ENCODE assay signal across 22 cellular contexts in the genomic region with DNA sequence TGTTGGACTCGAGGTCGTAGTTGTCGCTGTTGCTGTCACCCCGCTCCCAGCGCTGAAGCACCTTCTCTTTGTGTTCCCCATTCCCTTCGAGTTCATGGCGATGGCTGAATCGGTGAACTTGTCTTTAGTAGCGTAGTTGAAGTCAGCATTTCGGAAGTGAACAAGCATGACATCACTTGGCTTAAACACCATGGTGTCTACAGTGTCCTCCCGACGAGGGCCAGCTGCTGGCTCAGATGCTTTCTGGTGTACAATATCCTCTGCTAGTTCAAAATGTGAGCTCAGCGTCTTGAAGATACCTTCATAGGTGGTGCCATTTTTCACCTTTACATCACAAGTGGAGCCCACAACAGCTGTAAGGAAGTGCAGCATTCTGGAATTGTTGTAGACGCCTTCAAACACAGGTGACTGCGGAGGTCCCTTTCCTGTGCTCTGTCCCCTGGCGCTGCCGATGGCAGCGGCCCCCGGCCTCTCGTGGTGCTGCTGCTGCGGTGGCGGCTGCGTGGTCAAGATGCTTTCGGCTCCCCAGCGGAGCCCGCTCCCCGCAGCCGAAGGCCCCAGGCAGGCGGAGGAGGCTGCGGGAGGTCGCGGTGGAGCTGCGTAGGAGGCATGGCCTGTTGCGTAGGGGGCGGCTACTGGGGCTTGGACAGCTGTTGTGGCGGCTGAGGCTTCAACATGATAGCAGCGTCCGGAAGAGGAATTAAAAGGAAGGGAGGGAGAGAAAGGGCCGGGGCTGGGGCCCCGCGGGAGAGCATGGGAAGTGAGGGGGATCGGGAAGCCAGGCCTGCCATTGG. TPM values are rescaled to one million over a fixed set of nuclear protein-coding genes. Genes with fewer than 3 reads are reported as not detected.
A peak's percentile ranks its signal among the peaks of the same experiment; 100 is the strongest.
DNase-seq lines count a peak whose midpoint lies in the region; ATAC-seq and TF ChIP-seq lines count a peak whose summit lies in the region.
"Had no signal": no experiment of that assay in that cellular context is flagged by ENCODE, and none has a peak within 500 bp of the region (broad histone marks: within the 10 kb centered on the region; RNA-seq: fewer than 3 reads in every experiment).

No MANE protein-coding gene starts in this region.

- 70% methylated on average over 13 of the region's 42 CpGs; no CpG with 5 or more reads in 1 of the 2 experiments for WGBS in IMR-90 (ENCODE audit: extremely low coverage in 2 of 2, insufficient read length in 1 of 2), 2 experiments
- 80 to 87% methylated on average over 16 to 23 of the region's 42 CpGs for WGBS in esophagus squamous epithelium, 2 donors

- H2AK9ac ChIP-seq in IMR-90 (replicated peaks; ENCODE audit: low read depth, low read length, poor library complexity): no peak overlapping the region

- H2AFZ ChIP-seq in IMR-90 (replicated peaks; ENCODE audit: low read length, poor library complexity): peak overlapping the region; percentile 67

- dilution Hi-C loops in IMR-90 (cut with HindIII; ENCODE audit: low sequenced_read_pairs, unreplicated experiment): no loop called here

- no peak overlapping the region for H2BK20ac ChIP-seq in IMR-90 (ENCODE audit: low read depth, low read length)

- no peaks in the 10 kb centered on the region for H3K9me1 ChIP-seq in IMR-90 (ENCODE audit: insufficient read depth, low read length)

- DNase-seq in IMR-90: no peak
- peak; percentile 27 for DNase-seq in amniotic epithelial cell (ENCODE audit: low read depth)
- peak; percentile 28 for DNase-seq in left cardiac atrium
- DNase-seq in esophagus squamous epithelium (lab: John Stamatoyannopoulos, UW): no peak
- no peak for DNase-seq in ecto neural progenitor cell (ENCODE audit: low spot score)
- no peak for DNase-seq in SHP77 treated with DMSO at 0.1 percent for 48 hours (lab: John Stamatoyannopoulos, UW)
- DNase-seq: activated CD4-positive, alpha-beta T cell treated with anti-CD3 and anti-CD28 coated beads for 36 hours; activated naive CD8-positive, alpha-beta T cell treated with anti-CD3 and anti-CD28 coated beads for 36 hours; AML-193; brain microvascular endothelial cell; Caco-2; gastrocnemius medialis; Karpas-422; PC-3; stimulated activated CD8-positive, alpha-beta memory T cell treated with anti-CD3 and anti-CD28 coated beads, Interleukin-4, amount 100 ng/mL, for 48 hours had no signal

- H4K8ac ChIP-seq in IMR-90 (ENCODE audit: low read depth in 2 of 2, low read length in 2 of 2): no peak overlapping the region

- H4K5ac ChIP-seq in IMR-90 (ENCODE audit: low read depth, low read length): no peak overlapping the region

- no peak overlapping the region for H3K56ac ChIP-seq in IMR-90 (ENCODE audit: extremely low read depth, insufficient read depth, low read length)

- H3K23ac ChIP-seq in IMR-90 (ENCODE audit: low read depth, low read length): no peak overlapping the region

- H3K9ac ChIP-seq in IMR-90 (ENCODE audit: low read depth, low read length) (no peak overlapping the region), skeletal muscle satellite cell (ENCODE audit: low read depth, low read length) (no peak overlapping the region)

- no peak overlapping the region for H2BK120ac ChIP-seq in IMR-90 (ENCODE audit: low read depth, low read length)

- H3K4me3 ChIP-seq in IMR-90 (ENCODE audit: insufficient read depth, low read depth, low read length) (no peak overlapping the region), skeletal muscle satellite cell (ENCODE audit: low read length) (peak overlapping the region; percentile 11), esophagus squamous epithelium (no peak overlapping the region)

- H2BK5ac ChIP-seq in IMR-90 (ENCODE audit: low read depth, low read length, poor library complexity, severe bottlenecking): no peak overlapping the region

- TF ChIP-seq POLR2A in IMR-90 (IDR thresholded peaks at IDR 0.05; ENCODE audit: low read depth, low read length): no peak
- TF ChIP-seq POLR2A in esophagus squamous epithelium (IDR thresholded peaks at IDR 0.05): no peak

- H4K20me1 ChIP-seq in IMR-90 (ENCODE audit: insufficient read depth, low read length): no peaks in the 10 kb centered on the region

- intact Hi-C loops in IMR-90 (cut with micrococcal nuclease): no loop called here
- intact Hi-C loops in left cardiac atrium (cut with DNase I): no loop called here
- intact Hi-C loops in esophagus squamous epithelium (cut with DNase I): no loop called here

- no peak for TF ChIP-seq CTCF in IMR-90 (conservative IDR thresholded peaks at IDR 0.05; ENCODE audit: low read depth, low read length)
- TF ChIP-seq CTCF in esophagus squamous epithelium (IDR thresholded peaks at IDR 0.05): no peak

- POLR2A ChIA-PET in IMR-90 (lab: Charles Lee; ENCODE audit: unreplicated experiment): no interaction called here

- H3K4me1 ChIP-seq in IMR-90 (ENCODE audit: control insufficient read depth, insufficient read depth, low read length) (no peaks in the 10 kb centered on the region), skeletal muscle satellite cell (ENCODE audit: control insufficient read depth, insufficient read depth, low read length) (no peaks in the 10 kb centered on the region), esophagus squamous epithelium (no peaks in the 10 kb centered on the region)

- no peak for TF ChIP-seq RAD21 in IMR-90 (IDR thresholded peaks at IDR 0.05; ENCODE audit: low read length)

- CTCF ChIA-PET in IMR-90 (lab: Yijun Ruan, JAX): no interaction called here

- H3K27ac ChIP-seq in IMR-90 (ENCODE audit: insufficient read depth, low read length) (no peak overlapping the region), esophagus squamous epithelium (no peak overlapping the region)
- H3K27ac ChIP-seq: brain microvascular endothelial cell, gastrocnemius medialis had no signal

- H3K4me2 ChIP-seq in IMR-90 (ENCODE audit: low read depth, low read length): no peak overlapping the region
- H3K4me2 ChIP-seq in skeletal muscle satellite cell (ENCODE audit: low read length): peak overlapping the region; percentile 65

- in situ Hi-C loops in IMR-90 (cut with MboI; ENCODE audit: low sequenced_read_pairs): no loop called here

- no peak for ATAC-seq in IMR-90 (ENCODE audit: low read depth)
- peak; percentile 21 to 64 for ATAC-seq in left cardiac atrium
- ATAC-seq: activated CD4-positive, alpha-beta T cell treated with anti-CD3 and anti-CD28 coated beads for 36 hours; gastrocnemius medialis; PC-3 had no signal

- no peak overlapping the region for H3K18ac ChIP-seq in IMR-90 (ENCODE audit: low read depth, low read length)

- no peak overlapping the region for H2AK5ac ChIP-seq in IMR-90 (ENCODE audit: low read depth, low read length)

- no peak overlapping the region for H3K4ac ChIP-seq in IMR-90 (ENCODE audit: low read depth, low read length)

- no peaks in the 10 kb centered on the region for H3K79me1 ChIP-seq in IMR-90 (ENCODE audit: low read depth in 1 of 2, low read length in 2 of 2)

- no peak overlapping the region for H2BK15ac ChIP-seq in IMR-90 (ENCODE audit: low read depth, low read length)

- H4K91ac ChIP-seq in IMR-90 (ENCODE audit: insufficient read depth, low read depth, low read length): no peak overlapping the region

- no peaks in the 10 kb centered on the region for H3K36me3 ChIP-seq in IMR-90 (ENCODE audit: control insufficient read depth, insufficient read depth, low read length)
- no peaks in the 10 kb centered on the region for H3K36me3 ChIP-seq in skeletal muscle satellite cell (ENCODE audit: insufficient read depth, low read length)
- no peaks in the 10 kb centered on the region for H3K36me3 ChIP-seq in esophagus squamous epithelium
- H3K36me3 ChIP-seq: brain microvascular endothelial cell, gastrocnemius medialis had no signal

- no TSS peak for BruUV-seq in IMR-90 (replicated peaks; lab: Mats Ljungman, UMichigan)

- no peaks in the 10 kb centered on the region for H3K9me3 ChIP-seq in IMR-90 (ENCODE audit: control insufficient read depth, insufficient read depth, low read length)
- H3K9me3 ChIP-seq in skeletal muscle satellite cell (replicated peaks; ENCODE audit: low read length): no peaks in the 10 kb centered on the region
- H3K9me3 ChIP-seq in esophagus squamous epithelium: no peaks in the 10 kb centered on the region
- H3K9me3 ChIP-seq: Caco-2, gastrocnemius medialis had no signal

- H3K27me3 ChIP-seq in IMR-90 (ENCODE audit: control insufficient read depth, insufficient read depth, low read length) (no peaks in the 10 kb centered on the region), skeletal muscle satellite cell (ENCODE audit: control insufficient read depth, insufficient read depth, low read length) (no peaks in the 10 kb centered on the region), esophagus squamous epithelium (no peaks in the 10 kb centered on the region)
- H3K27me3 ChIP-seq: brain microvascular endothelial cell, gastrocnemius medialis had no signal

- H3K14ac ChIP-seq in IMR-90 (replicated peaks; ENCODE audit: low read depth, low read length): no peak overlapping the region

TF ChIP-seq in IMR-90, 13 proteins besides CTCF, POLR2A, EP300 and RAD21 (continues in another document):
- TF ChIP-seq MAFK (IDR thresholded peaks at IDR 0.05; ENCODE audit: low read depth, low read length) (no peak), CEBPB (IDR thresholded peaks at IDR 0.05; ENCODE audit: low read depth, low read length) (no peak), SMC3 (IDR thresholded peaks at IDR 0.05; ENCODE audit: low read depth, low read length) (no peak), MAZ (IDR thresholded peaks at IDR 0.05; ENCODE audit: borderline replicate concordance, low read depth, low read length) (no peak), RFX5 (IDR thresholded peaks at IDR 0.05; ENCODE audit: low read depth, low read length) (no peak), BHLHE40 (IDR thresholded peaks at IDR 0.05; ENCODE audit: low read depth, low read length) (no peak)

RNA-seq across cellular contexts. Expression of gene ANKMY2, which starts 59.3 kb away (rescaled TPM):
- total RNA-seq in IMR-90 (2012; rRNA removed) (41.9 and 43.6 TPM in 2 replicates), left cardiac atrium (10 to 100 TPM; 25.1 to 28.6 TPM), esophagus squamous epithelium (10 to 100 TPM in 1 of 4 donors, 1 to 10 TPM in 3; 3.8 to 13.4 (median 7.0) TPM)
- polyA plus RNA-seq in IMR-90 (2012; rRNA removed): 15.8 and 19.5 TPM in 2 replicates
- 5.3 TPM in 2 replicates for polyA plus RNA-seq in IMR-90 (2012; cell fraction: cytosol; rRNA removed)
- 3.9 and 25.7 TPM in 2 replicates for polyA plus RNA-seq in IMR-90 (2012; cell fraction: nucleus; rRNA removed; ENCODE audit: low replicate concordance)
- total RNA-seq in skeletal muscle satellite cell (2012; rRNA removed): 14.0 and 14.7 TPM in 2 replicates

RNA-seq across cellular contexts. Expression of gene LRRC72, which starts 59.7 kb away (rescaled TPM):
- total RNA-seq in IMR-90 (2012; rRNA removed): not detected in 2 replicates
- polyA plus RNA-seq in IMR-90 (2012; rRNA removed): not detected in 2 replicates
- polyA plus RNA-seq in IMR-90 (2012; cell fraction: cytosol; rRNA removed): not detected in 2 replicates
- not detected in 2 replicates for polyA plus RNA-seq in IMR-90 (2012; cell fraction: nucleus; rRNA removed; ENCODE audit: low replicate concordance)
- not detected for total RNA-seq in left cardiac atrium
- not detected in 2 replicates for total RNA-seq in skeletal muscle satellite cell (2012; rRNA removed)
- not detected for total RNA-seq in esophagus squamous epithelium
- total RNA-seq: activated CD4-positive, alpha-beta T cell treated with anti-CD3 and anti-CD28 coated beads for 36 hours; activated naive CD8-positive, alpha-beta T cell treated with anti-CD3 and anti-CD28 coated beads for 36 hours; activated T-helper 1 cell treated with anti-CD3 and anti-CD28 coated beads, Interleukin-12 subunit alpha, Interleukin-12 subunit beta, Interleukin-2, Interleukin-4 antibody, amounts not matched to agents 30 ng/mL and 10 ng/mL and 1 ng/mL, durations not matched to agents 14 hours and 24 hours and 36 hours; Caco-2; endothelial cell of umbilical vein; gastrocnemius medialis; HT-29; PC-3; pulmonary artery endothelial cell; SK-MEL-5; temporal lobe had no signal
- polyA plus RNA-seq: endothelial cell of umbilical vein had no signal

RNA-seq across cellular contexts. Expression of gene BZW2, which starts 59.7 kb away (rescaled TPM):
- 58.1 and 65.0 TPM in 2 replicates for total RNA-seq in IMR-90 (2012; rRNA removed)
- polyA plus RNA-seq in IMR-90 (2012; rRNA removed): 86.1 and 92.9 TPM in 2 replicates
- polyA plus RNA-seq in IMR-90 (2012; cell fraction: cytosol; rRNA removed): 28.3 and 30.7 TPM in 2 replicates
- 10.4 and 40.8 TPM in 2 replicates for polyA plus RNA-seq in IMR-90 (2012; cell fraction: nucleus; rRNA removed; ENCODE audit: low replicate concordance)
- total RNA-seq in left cardiac atrium: 100 to 1,000 TPM; 133 to 144 TPM
- total RNA-seq in skeletal muscle satellite cell (2012; rRNA removed): 87.4 and 106 TPM in 2 replicates
- total RNA-seq in esophagus squamous epithelium: 10 to 100 TPM; 38.2 to 79.5 (median 69.6) TPM

Comparison
In these comparisons a context has a peak if more than half of its experiments do, and no peak if none do; other contexts are left out.
1. DNase-seq: peak in amniotic epithelial cell (single experiment) and left cardiac atrium (single experiment); none in IMR-90 (single experiment), esophagus squamous epithelium (single experiment), ecto neural progenitor cell (single experiment) and SHP77 treated with DMSO at 0.1 percent for 48 hours (single experiment).